In the genomic region with DNA sequence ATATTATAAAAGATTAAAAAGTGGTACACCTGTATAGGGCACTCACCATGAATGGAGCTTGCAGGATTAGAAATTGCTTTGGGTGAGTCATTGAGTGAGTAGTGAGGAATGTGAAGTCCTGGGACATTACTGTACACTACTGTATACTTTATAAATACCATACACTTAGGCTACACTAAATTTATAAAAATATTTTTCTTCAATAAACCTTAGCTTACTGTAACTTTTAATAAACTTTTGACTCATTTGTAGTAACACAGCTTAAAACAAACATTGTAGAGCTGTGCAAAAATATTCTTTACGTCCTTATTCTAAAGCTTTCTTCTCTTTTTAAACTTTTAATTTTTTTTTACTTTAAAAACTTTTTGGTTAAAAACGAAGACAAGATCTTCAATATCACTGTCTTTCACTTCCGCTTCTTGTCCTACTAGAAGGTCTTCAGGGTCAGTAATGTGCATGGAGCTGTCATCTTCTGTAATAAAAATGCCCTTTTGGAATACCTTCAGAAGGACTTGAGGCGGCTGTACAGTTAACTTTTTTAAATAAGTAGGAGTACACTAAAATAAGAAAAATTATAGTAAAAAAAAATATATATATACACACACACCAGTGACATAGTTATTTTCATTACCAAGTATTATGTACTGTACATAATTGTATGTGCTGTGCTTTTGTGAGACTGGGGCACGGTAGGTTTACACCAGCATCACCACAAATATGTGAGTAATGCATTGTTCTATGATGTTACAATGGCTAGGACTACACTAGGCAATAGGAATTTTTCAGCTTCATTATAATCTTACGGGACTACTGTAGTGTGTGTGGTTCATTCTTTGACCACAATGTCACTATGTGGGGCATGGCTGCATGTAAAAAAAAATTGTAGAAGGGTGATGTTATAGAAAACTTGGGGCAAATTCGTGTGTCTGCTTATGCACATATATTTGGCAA, we compare ENCODE assay signal across 1 cellular context.
TF ChIP-seq lines count a peak whose summit lies in the region.

No MANE protein-coding gene starts in this region.

TF ChIP-seq in SK-N-SH, 30 proteins besides CTCF, POLR2A, EP300 and RAD21 (continued from another document):
- TF ChIP-seq IRF3 (IDR thresholded peaks at IDR 0.05; ENCODE audit: low read depth, low read length) = no peak
- peak; percentile 81 for TF ChIP-seq TEAD4 (IDR thresholded peaks at IDR 0.05; ENCODE audit: borderline replicate concordance, insufficient read depth)
TF ChIP-seq in SK-N-SH: peak in this region for 7.
